7 cellular contexts compared by ENCODE assay signal in the genomic region with DNA sequence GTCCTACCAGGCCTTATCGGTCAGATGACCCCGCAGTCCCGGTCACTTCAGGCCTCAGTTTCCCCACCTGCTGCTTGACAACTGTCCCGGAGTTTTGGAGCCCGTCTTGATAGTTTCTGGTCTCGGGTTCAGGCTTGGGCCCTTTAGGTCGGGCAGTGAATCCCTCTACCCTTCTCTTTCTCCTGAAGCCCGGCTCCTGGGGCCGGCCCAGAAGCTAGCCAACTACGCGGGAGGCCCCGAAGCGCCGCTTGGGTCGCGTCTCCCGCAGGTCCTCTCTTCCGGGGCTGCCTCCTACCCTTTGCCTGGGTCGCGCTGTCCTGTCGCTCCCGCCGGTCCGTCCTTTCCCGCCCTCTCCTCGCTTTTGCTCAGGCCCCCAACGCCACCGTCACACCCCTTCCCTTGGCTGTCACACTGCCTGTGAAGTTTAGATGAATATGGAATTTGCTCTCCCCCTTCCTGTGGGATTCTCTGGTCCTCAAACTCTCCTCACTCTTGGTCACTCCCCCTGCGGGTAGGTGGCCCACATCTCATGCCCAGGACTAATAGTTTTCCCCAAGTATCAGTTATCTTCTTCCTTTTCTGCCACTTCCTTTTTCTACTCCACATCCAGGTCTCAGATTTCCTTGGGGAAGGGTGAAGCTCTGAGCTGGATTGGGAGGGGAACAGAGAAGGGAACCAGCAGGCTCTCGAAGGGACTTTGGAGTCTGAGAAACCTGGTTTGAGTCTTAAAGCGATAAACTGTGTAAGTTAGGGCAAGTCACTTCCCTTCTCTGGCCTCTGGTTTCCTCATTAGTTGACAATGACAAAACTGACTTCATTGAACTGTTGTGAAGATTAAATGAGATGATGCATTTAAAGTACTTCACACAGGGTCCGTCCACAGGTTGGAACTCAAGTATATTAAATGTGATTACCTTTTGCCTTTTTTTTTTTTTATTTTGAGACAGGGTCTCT. TPM values are rescaled to one million over a fixed set of nuclear protein-coding genes. Genes with fewer than 3 reads are reported as not detected.
DNase-seq lines count a peak whose midpoint lies in the region; ATAC-seq and TF ChIP-seq lines count a peak whose summit lies in the region.

No MANE protein-coding gene starts in this region.

- no peaks in the 10 kb centered on the region for H3K27me3 ChIP-seq in iPS DF 6.9 (ENCODE audit: control insufficient read depth, insufficient read depth, low read length)

- no peak for TF ChIP-seq CTCF in LNCaP clone FGC (IDR thresholded peaks at IDR 0.05; ENCODE audit: control insufficient read depth, extremely low read depth, insufficient read depth)

- H3K4me1 Mint-ChIP-seq in activated naive CD8-positive, alpha-beta T cell treated with anti-CD3 and anti-CD28 coated beads for 36 hours, result peaks cover 28% of the 10 kb centered on the region

- H3K9me3 ChIP-seq in iPS DF 6.9 (ENCODE audit: control insufficient read depth, insufficient read depth, low read length), result no peaks in the 10 kb centered on the region

- peaks cover 17% of the 10 kb centered on the region for H3K36me3 ChIP-seq in iPS DF 6.9 (ENCODE audit: control insufficient read depth, insufficient read depth, low read length)

- no CpG with 5 or more reads among the region's 32 CpGs for WGBS in iPS DF 6.9 (ENCODE audit: insufficient coverage, insufficient read length)

- H3K4me3 ChIP-seq in LNCaP clone FGC (ENCODE audit: low read depth, low read length) (peak overlapping the region; percentile 96), iPS DF 6.9 (ENCODE audit: low read length) (peak overlapping the region; percentile 71), skin epidermis (peak overlapping the region; percentile 64 to 95 (median 79))

- peak; percentile 8 for DNase-seq in GF-D8 (lab: John Stamatoyannopoulos, UW)
- no peak for DNase-seq in LNCaP clone FGC (ENCODE audit: low read depth)
- DNase-seq in activated naive CD8-positive, alpha-beta T cell treated with anti-CD3 and anti-CD28 coated beads for 36 hours, result no peak
- DNase-seq in iPS DF 6.9 (ENCODE audit: low read depth, low spot score), result no peak

- H3K27me3 Mint-ChIP-seq in activated naive CD8-positive, alpha-beta T cell treated with anti-CD3 and anti-CD28 coated beads for 36 hours, result no peaks in the 10 kb centered on the region

- H3K4me1 ChIP-seq in iPS DF 6.9 (ENCODE audit: control insufficient read depth, insufficient read depth, low read length), result 0 out of 2 replicates have a peak, but pooled peaks cover 3% of the 10 kb centered on the region

- no peaks in the 10 kb centered on the region for H3K9me3 Mint-ChIP-seq in activated naive CD8-positive, alpha-beta T cell treated with anti-CD3 and anti-CD28 coated beads for 36 hours

- H3K36me3 Mint-ChIP-seq in activated naive CD8-positive, alpha-beta T cell treated with anti-CD3 and anti-CD28 coated beads for 36 hours, result peaks cover 8% of the 10 kb centered on the region

- H3K27ac Mint-ChIP-seq in activated naive CD8-positive, alpha-beta T cell treated with anti-CD3 and anti-CD28 coated beads for 36 hours, result peak overlapping the region; percentile 96

- H3K4me3 Mint-ChIP-seq in activated naive CD8-positive, alpha-beta T cell treated with anti-CD3 and anti-CD28 coated beads for 36 hours, result peak overlapping the region; percentile 86

- ATAC-seq in HG02970 (IDR thresholded peaks at IDR 0.05; ENCODE audit: low FRiP score, unreplicated experiment) (no peak), HG03439 (IDR thresholded peaks at IDR 0.05; ENCODE audit: unreplicated experiment) (no peak)

- H3K27ac ChIP-seq in iPS DF 6.9 (ENCODE audit: low read length), result no peak overlapping the region
- H3K27ac ChIP-seq in skin epidermis, result peak overlapping the region; percentile 80 to 99 (median 97)

RNA-seq across cellular contexts. Expression of a gene that starts 0.8 kb away (rescaled TPM):
- total RNA-seq in activated naive CD8-positive, alpha-beta T cell treated with anti-CD3 and anti-CD28 coated beads for 36 hours, result 100 to 1,000 TPM in 1 of 2 experiments, 10 to 100 TPM in 1; 97.6 to 102 TPM

RNA-seq across cellular contexts. Expression of a gene that starts 8.7 kb away (rescaled TPM):
- total RNA-seq in activated naive CD8-positive, alpha-beta T cell treated with anti-CD3 and anti-CD28 coated beads for 36 hours, result 1 to 10 TPM; 1.9 to 2.2 TPM

RNA-seq across cellular contexts. Expression of a gene that starts 11.7 kb away (rescaled TPM):
- 10 to 100 TPM; 39.4 to 40.2 TPM for total RNA-seq in activated naive CD8-positive, alpha-beta T cell treated with anti-CD3 and anti-CD28 coated beads for 36 hours

RNA-seq across cellular contexts. Expression of a gene that starts 19.7 kb away (rescaled TPM):
- 10 to 100 TPM; 64.1 to 72.4 TPM for total RNA-seq in activated naive CD8-positive, alpha-beta T cell treated with anti-CD3 and anti-CD28 coated beads for 36 hours

RNA-seq across cellular contexts. Expression of a gene that starts 22.5 kb away (rescaled TPM):
- total RNA-seq in activated naive CD8-positive, alpha-beta T cell treated with anti-CD3 and anti-CD28 coated beads for 36 hours, result not detected
